9 cellular contexts compared by ENCODE assay signal in the genomic region with DNA sequence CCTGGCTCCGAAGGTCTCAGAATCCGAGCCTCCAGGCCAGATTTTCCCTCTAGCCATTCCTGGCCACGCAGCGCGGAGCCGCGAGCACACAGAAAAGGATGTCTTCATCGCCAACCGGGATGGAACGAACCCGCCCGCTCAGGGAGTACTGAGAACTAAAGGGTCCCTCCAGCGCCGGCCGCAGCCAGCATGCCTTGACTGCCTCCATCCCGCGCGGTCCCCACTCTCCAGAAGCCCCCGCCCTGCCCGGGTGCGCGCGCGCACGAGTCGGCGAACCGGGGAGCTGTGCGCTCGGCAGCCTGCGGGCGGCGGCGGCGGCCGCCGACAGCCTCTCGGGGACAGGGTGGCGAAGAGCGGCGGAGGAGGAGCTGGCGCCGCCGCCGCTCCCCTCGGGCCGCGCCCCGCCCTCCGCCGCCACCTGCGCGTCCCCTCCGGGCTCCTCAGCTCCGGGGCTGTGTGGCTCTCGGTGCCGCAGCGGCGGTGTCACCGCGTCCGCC. TPM values are rescaled to one million over a fixed set of nuclear protein-coding genes. Genes with fewer than 3 reads are reported as not detected.
DNase-seq lines count a peak whose midpoint lies in the region; ATAC-seq and TF ChIP-seq lines count a peak whose summit lies in the region.
"Had no signal": no experiment of that assay in that cellular context is flagged by ENCODE, and none has a peak within 500 bp of the region (broad histone marks: within the 10 kb centered on the region; RNA-seq: fewer than 3 reads in every experiment).

No MANE protein-coding gene starts in this region.

- intact Hi-C loops in upper lobe of right lung (cut with DNase I) = no loop called here

- no peak overlapping the region for H3K9ac ChIP-seq in muscle layer of colon (ENCODE audit: low read length)

- DNase-seq in activated CD4-positive, alpha-beta T cell treated with anti-CD3 and anti-CD28 coated beads for 48 hours = peak; percentile 7
- DNase-seq in activated CD4-positive, alpha-beta T cell treated with anti-CD3 and anti-CD28 coated beads for 1 hour = no peak
- peak; percentile 89 for DNase-seq in ecto neural progenitor cell (ENCODE audit: low spot score)
- DNase-seq in upper lobe of right lung = peak; percentile 67

- H3K27ac ChIP-seq in muscle layer of colon (ENCODE audit: low read depth, low read length) = peak overlapping the region; percentile 72
- H3K27ac ChIP-seq in upper lobe of right lung = peak overlapping the region; percentile 3
- H3K27ac ChIP-seq: C4-2B had no signal

- H3K4me3 ChIP-seq in muscle layer of colon (ENCODE audit: low read depth in 1 of 2, low read length in 2 of 2) = peak overlapping the region; percentile 47 to 69
- H3K4me3 ChIP-seq in upper lobe of right lung = peak overlapping the region; percentile 48

- H3K4me1 ChIP-seq in muscle layer of colon (ENCODE audit: insufficient read depth, low read length) (no peaks in the 10 kb centered on the region), upper lobe of right lung (peaks cover 5% of the 10 kb centered on the region)

- H3K27me3 ChIP-seq in muscle layer of colon (ENCODE audit: control insufficient read depth in 1 of 2, insufficient read depth in 2 of 2, low read length in 2 of 2) (no peaks in the 10 kb centered on the region), upper lobe of right lung (peaks cover 19% of the 10 kb centered on the region)

- ATAC-seq in upper lobe of right lung = peak; percentile 68
- no peak for ATAC-seq in GM18498 (IDR thresholded peaks at IDR 0.05; ENCODE audit: unreplicated experiment)
- no peak for ATAC-seq in HG03439 (IDR thresholded peaks at IDR 0.05; ENCODE audit: unreplicated experiment)
- ATAC-seq in GM18517 (IDR thresholded peaks at IDR 0.05; ENCODE audit: unreplicated experiment) = no peak

- H3K36me3 ChIP-seq in muscle layer of colon (ENCODE audit: insufficient read depth, low read length) (no peaks in the 10 kb centered on the region), upper lobe of right lung (no peaks in the 10 kb centered on the region)

- no peak for TF ChIP-seq CTCF in upper lobe of right lung (IDR thresholded peaks at IDR 0.05)

- H3K9me3 ChIP-seq in muscle layer of colon (ENCODE audit: low read length) (no peaks in the 10 kb centered on the region), upper lobe of right lung (no peaks in the 10 kb centered on the region)

RNA-seq across cellular contexts. Expression of a gene that starts 0.6 kb away (rescaled TPM):
- 7.1 TPM for total RNA-seq in upper lobe of right lung
